Comparison of ENCODE assay signal across 30 cellular contexts in genomic region chr13:26465954-26466353, GRCh38.
"Had no signal": no experiment of that assay in that cellular context is flagged by ENCODE, and none has a peak within 500 bp of the region (broad histone marks: within the 10 kb centered on the region; RNA-seq: fewer than 3 reads in every experiment).

No MANE protein-coding gene starts in this region.

- H3K27ac ChIP-seq: ascending aorta, breast epithelium, cardiac muscle cell, coronary artery, dorsolateral prefrontal cortex, foreskin keratinocyte, gastroesophageal sphincter had no signal

- H3K4me1 Mint-ChIP-seq: activated CD4-positive, alpha-beta T cell treated with anti-CD3 and anti-CD28 coated beads for 36 hours; activated CD4-positive, alpha-beta T cell treated with anti-CD3 and anti-CD28 coated beads, Interleukin-2, amount 10 ng/mL, durations not matched to agents 24 days and 14 days; activated naive CD4-positive, alpha-beta T cell treated with anti-CD3 and anti-CD28 coated beads, Interleukin-2, amount 10 ng/mL, durations not matched to agents 7 days and 5 days; activated naive CD8-positive, alpha-beta T cell treated with anti-CD3 and anti-CD28 coated beads, Interleukin-2, amount 10 ng/mL, durations not matched to agents 7 days and 5 days; central memory CD8-positive, alpha-beta T cell had no signal

- H3K36me3 Mint-ChIP-seq: activated CD4-positive, alpha-beta memory T cell treated with anti-CD3 and anti-CD28 coated beads for 36 hours; activated CD8-positive, alpha-beta memory T cell treated with anti-CD3 and anti-CD28 coated beads, Interleukin-2, amount 10 ng/mL, durations not matched to agents 7 days and 5 days; activated naive CD4-positive, alpha-beta T cell treated with anti-CD3 and anti-CD28 coated beads, Interleukin-2, amount 10 ng/mL, durations not matched to agents 7 days and 5 days; activated naive CD4-positive, alpha-beta T cell treated with anti-CD3 and anti-CD28 coated beads, Interleukin-2, amount 50 U/mL, for 72 hours; activated naive CD8-positive, alpha-beta T cell treated with anti-CD3 and anti-CD28 coated beads, Interleukin-2, amount 10 ng/mL, durations not matched to agents 7 days and 5 days; brain had no signal

- H3K36me3 ChIP-seq: ascending aorta, breast epithelium, cardiac muscle cell, esophagus muscularis mucosa, gastroesophageal sphincter had no signal

- ATAC-seq: activated CD4-positive, alpha-beta T cell treated with anti-CD3 and anti-CD28 coated beads for 36 hours; activated CD8-positive, alpha-beta memory T cell treated with anti-CD3 and anti-CD28 coated beads, Interleukin-2, amount 10 ng/mL, durations not matched to agents 7 days and 5 days; activated CD8-positive, alpha-beta T cell treated with anti-CD3 and anti-CD28 coated beads, Interleukin-2, amount 10 ng/mL, durations not matched to agents 7 days and 5 days; activated naive CD4-positive, alpha-beta T cell treated with anti-CD3 and anti-CD28 coated beads, Interleukin-2, amount 50 U/mL, for 72 hours; activated T-cell treated with anti-CD3 and anti-CD28 coated beads, Interleukin-2, amount 50 U/mL, for 72 hours; foreskin keratinocyte; gastroesophageal sphincter had no signal

- H3K27me3 Mint-ChIP-seq: activated CD4-positive, alpha-beta T cell treated with anti-CD3 and anti-CD28 coated beads, Interleukin-2, amount 10 ng/mL, durations not matched to agents 24 days and 14 days; brain had no signal

- H3K4me3 Mint-ChIP-seq: activated CD4-positive, alpha-beta memory T cell treated with anti-CD3 and anti-CD28 coated beads for 36 hours; activated CD4-positive, alpha-beta T cell treated with anti-CD3 and anti-CD28 coated beads for 36 hours; activated CD4-positive, alpha-beta T cell treated with anti-CD3 and anti-CD28 coated beads, Interleukin-2, amount 10 ng/mL, durations not matched to agents 24 days and 14 days; activated CD8-positive, alpha-beta memory T cell treated with anti-CD3 and anti-CD28 coated beads, Interleukin-2, amount 10 ng/mL, durations not matched to agents 7 days and 5 days; activated CD8-positive, alpha-beta T cell treated with anti-CD3 and anti-CD28 coated beads, Interleukin-2, amount 10 ng/mL, durations not matched to agents 7 days and 5 days; activated naive CD4-positive, alpha-beta T cell treated with anti-CD3 and anti-CD28 coated beads, Interleukin-2, amount 10 ng/mL, durations not matched to agents 7 days and 5 days; activated naive CD8-positive, alpha-beta T cell treated with anti-CD3 and anti-CD28 coated beads, Interleukin-2, amount 10 ng/mL, durations not matched to agents 7 days and 5 days; activated T-cell treated with anti-CD3 and anti-CD28 coated beads, Interleukin-2, amount 50 U/mL, for 72 hours; brain; central memory CD8-positive, alpha-beta T cell; dendritic cell treated with granulocyte-macrophage colony-stimulating factor and Interleukin-4, amounts not matched to agents 40 ng/mL and 50 ng/mL, for 4 days; endodermal cell had no signal

- H3K9me3 ChIP-seq: ascending aorta, breast epithelium, esophagus muscularis mucosa, gastroesophageal sphincter had no signal

- H3K4me1 ChIP-seq: ascending aorta, breast epithelium, foreskin keratinocyte, gastroesophageal sphincter had no signal

- H3K9me3 Mint-ChIP-seq: activated CD4-positive, alpha-beta memory T cell treated with anti-CD3 and anti-CD28 coated beads for 36 hours; activated CD4-positive, alpha-beta T cell treated with anti-CD3 and anti-CD28 coated beads, Interleukin-2, amount 10 ng/mL, durations not matched to agents 24 days and 14 days; activated naive CD4-positive, alpha-beta T cell treated with anti-CD3 and anti-CD28 coated beads, Interleukin-2, amount 10 ng/mL, durations not matched to agents 7 days and 5 days; activated naive CD8-positive, alpha-beta T cell treated with anti-CD3 and anti-CD28 coated beads, Interleukin-2, amount 10 ng/mL, durations not matched to agents 7 days and 5 days; activated T-cell treated with anti-CD3 and anti-CD28 coated beads, Interleukin-2, amount 50 U/mL, for 72 hours; central memory CD8-positive, alpha-beta T cell; dendritic cell treated with granulocyte-macrophage colony-stimulating factor and Interleukin-4, amounts not matched to agents 40 ng/mL and 50 ng/mL, for 4 days; endodermal cell had no signal

- H3K27me3 ChIP-seq: ascending aorta, cardiac muscle cell, dorsolateral prefrontal cortex, esophagus muscularis mucosa had no signal

- H3K27ac Mint-ChIP-seq: activated CD4-positive, alpha-beta memory T cell treated with anti-CD3 and anti-CD28 coated beads for 36 hours; activated CD4-positive, alpha-beta T cell treated with anti-CD3 and anti-CD28 coated beads for 36 hours; activated CD4-positive, alpha-beta T cell treated with anti-CD3 and anti-CD28 coated beads, Interleukin-2, amount 10 ng/mL, durations not matched to agents 24 days and 14 days; activated CD8-positive, alpha-beta memory T cell treated with anti-CD3 and anti-CD28 coated beads, Interleukin-2, amount 10 ng/mL, durations not matched to agents 7 days and 5 days; activated CD8-positive, alpha-beta T cell treated with anti-CD3 and anti-CD28 coated beads, Interleukin-2, amount 10 ng/mL, durations not matched to agents 7 days and 5 days; activated naive CD4-positive, alpha-beta T cell treated with anti-CD3 and anti-CD28 coated beads, Interleukin-2, amount 10 ng/mL, durations not matched to agents 7 days and 5 days; activated naive CD4-positive, alpha-beta T cell treated with anti-CD3 and anti-CD28 coated beads, Interleukin-2, amount 50 U/mL, for 72 hours; activated naive CD8-positive, alpha-beta T cell treated with anti-CD3 and anti-CD28 coated beads, Interleukin-2, amount 10 ng/mL, durations not matched to agents 7 days and 5 days; activated T-cell treated with anti-CD3 and anti-CD28 coated beads, Interleukin-2, amount 50 U/mL, for 72 hours; brain; dendritic cell treated with granulocyte-macrophage colony-stimulating factor and Interleukin-4, amounts not matched to agents 40 ng/mL and 50 ng/mL, for 4 days; endodermal cell had no signal

- H3K4me3 ChIP-seq: ascending aorta, breast epithelium, cardiac muscle cell, coronary artery, dorsolateral prefrontal cortex, esophagus muscularis mucosa, gastroesophageal sphincter had no signal

- DNase-seq: activated CD4-positive, alpha-beta memory T cell treated with anti-CD3 and anti-CD28 coated beads for 36 hours; activated CD4-positive, alpha-beta T cell treated with anti-CD3 and anti-CD28 coated beads for 36 hours; activated CD4-positive, alpha-beta T cell treated with anti-CD3 and anti-CD28 coated beads, Interleukin-2, amount 10 ng/mL, durations not matched to agents 24 days and 14 days; activated CD4-positive, CD25-positive, alpha-beta regulatory T cell; activated CD4-positive, CD25-positive, alpha-beta regulatory T cell treated with anti-CD3 and anti-CD28 coated beads, Interleukin-2, amount 50 U/mL, for 72 hours; activated CD8-positive, alpha-beta memory T cell treated with anti-CD3 and anti-CD28 coated beads, Interleukin-2, amount 10 ng/mL, durations not matched to agents 7 days and 5 days; activated CD8-positive, alpha-beta memory T cell treated with anti-CD3 and anti-CD28 coated beads, Interleukin-2, amount 50 U/mL, for 4 hours; activated CD8-positive, alpha-beta T cell treated with anti-CD3 and anti-CD28 coated beads, Interleukin-2, amount 10 ng/mL, durations not matched to agents 7 days and 5 days; activated gamma-delta T cell; activated naive CD4-positive, alpha-beta T cell; activated naive CD4-positive, alpha-beta T cell treated with anti-CD3 and anti-CD28 coated beads, Interleukin-2, amount 10 ng/mL, durations not matched to agents 7 days and 5 days; activated naive CD8-positive, alpha-beta T cell treated with anti-CD3 and anti-CD28 coated beads, Interleukin-2, amount 10 ng/mL, durations not matched to agents 7 days and 5 days; activated T-cell treated with anti-CD3 and anti-CD28 coated beads, Interleukin-2, amount 50 U/mL, for 1 hour; activated T-cell treated with anti-CD3 and anti-CD28 coated beads, Interleukin-2, amount 50 U/mL, for 72 hours; dorsolateral prefrontal cortex; effector memory CD4-positive, alpha-beta T cell; endodermal cell; erythroblast; foreskin keratinocyte; T-helper 2 cell had no signal
